In the genomic region with DNA sequence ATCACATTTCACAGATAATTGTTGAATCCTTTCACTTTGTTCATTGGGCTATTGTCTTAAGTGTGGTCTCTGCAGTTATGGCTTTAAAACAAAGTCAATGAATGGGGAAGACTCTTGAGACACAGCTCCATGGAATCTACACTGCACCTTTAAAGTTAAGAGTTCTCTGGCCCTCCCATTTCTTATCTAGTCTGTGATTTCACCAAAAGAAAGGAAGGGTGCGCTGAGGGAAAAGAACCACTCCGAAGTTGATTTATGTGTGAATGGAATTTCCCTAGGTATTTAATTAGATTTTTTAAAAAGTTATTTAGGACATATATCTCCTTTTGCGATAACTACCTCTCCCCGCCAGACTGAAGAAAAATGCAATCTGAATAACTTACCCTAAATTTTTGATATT, we compare ENCODE assay signal across 9 cellular contexts. TPM values are rescaled to one million over a fixed set of nuclear protein-coding genes. Genes with fewer than 3 reads are reported as not detected.
A peak's percentile ranks its signal among the peaks of the same experiment; 100 is the strongest.
DNase-seq lines count a peak whose midpoint lies in the region; ATAC-seq and TF ChIP-seq lines count a peak whose summit lies in the region.
"Had no signal": no experiment of that assay in that cellular context is flagged by ENCODE, and none has a peak within 500 bp of the region (broad histone marks: within the 10 kb centered on the region; RNA-seq: fewer than 3 reads in every experiment).

No MANE protein-coding gene starts in this region.

- ATAC-seq in HG02870 (IDR thresholded peaks at IDR 0.05; ENCODE audit: unreplicated experiment) (no peak), GM19023 (IDR thresholded peaks at IDR 0.05; ENCODE audit: unreplicated experiment) (no peak)
- ATAC-seq: naive thymus-derived CD4-positive, alpha-beta T cell had no signal

- no peak for TF ChIP-seq CTCF in HEK293 (tag by site-specific recombination; IDR thresholded peaks at IDR 0.05)
- TF ChIP-seq CTCF in astrocyte of the cerebellum (IDR thresholded peaks at IDR 0.05; ENCODE audit: low read depth, low read length, missing control alignments), result no peak

- no CpG with 5 or more reads among the region's 4 CpGs for WGBS in mesodermal cell (ENCODE audit: insufficient coverage in 2 of 2), 2 experiments

- no peaks in the 10 kb centered on the region for H3K27me3 ChIP-seq in ACC112 (ENCODE audit: insufficient read depth, low read length)

- H3K9me3 ChIP-seq in HEK293 (ENCODE audit: control insufficient read depth, insufficient read depth, low read depth, low read length) (no peaks in the 10 kb centered on the region), mesodermal cell (ENCODE audit: control insufficient read depth, low read length) (no peaks in the 10 kb centered on the region)

- intact Hi-C loops in posterior cingulate gyrus (cut with DNase I), result loop anchor here (10.0 kb wide), 1 partner anchor 93 kb away; no protein-coding TSS in a partner anchor

- in situ Hi-C loops in astrocyte of the cerebellum (cut with HindIII; ENCODE audit: low sequenced_read_pairs), result loop anchor here (25.0 kb wide), 1 partner anchor 415 kb away; no protein-coding TSS in a partner anchor

- no peak overlapping the region for H2AFZ ChIP-seq in ACC112 (ENCODE audit: low read length, unreplicated experiment)

- POLR2A ChIA-PET in HEK293 (lab: Yijun Ruan, JAX), result no interaction called here

- H3K79me2 ChIP-seq in ACC112 (ENCODE audit: control insufficient read depth, insufficient read depth, low read length, unreplicated experiment), result peaks cover 80% of the 10 kb centered on the region

- CTCF ChIA-PET in HEK293 (lab: Yijun Ruan, JAX), result interaction anchor here (0.5 to 0.9 kb wide), 2 partner anchors 93 to 269 kb away, joined by 3 read pairs; no protein-coding TSS in a partner anchor

- H3K4me1 ChIP-seq in ACC112 (ENCODE audit: control insufficient read depth, insufficient read depth, low read length, unreplicated experiment), result peaks cover 20% of the 10 kb centered on the region
- no peaks in the 10 kb centered on the region for H3K4me1 ChIP-seq in HEK293 (ENCODE audit: control insufficient read depth, insufficient read depth, low read length)
- peaks cover 21% of the 10 kb centered on the region for H3K4me1 ChIP-seq in mesodermal cell (ENCODE audit: control insufficient read depth, insufficient read depth, low read length, poor library complexity, severe bottlenecking)

- DNase-seq in astrocyte of the cerebellum (ENCODE audit: low read depth) (no peak), posterior cingulate gyrus (no peak), NCI-H748 treated with DMSO at 0.1 percent for 48 hours (lab: John Stamatoyannopoulos, UW) (no peak)
- DNase-seq: naive thymus-derived CD4-positive, alpha-beta T cell had no signal

- peak overlapping the region; percentile 96 for H3K4me3 ChIP-seq in ACC112 (ENCODE audit: low read depth, low read length)
- H3K4me3 ChIP-seq in HEK293 (ENCODE audit: low read depth, low read length), result no peak overlapping the region
- peak overlapping the region; percentile 97 for H3K4me3 ChIP-seq in astrocyte of the cerebellum (ENCODE audit: low read depth, low read length)
- H3K4me3 ChIP-seq in mesodermal cell (ENCODE audit: extremely low read depth, insufficient read depth, low read length, poor library complexity, severe bottlenecking), result peak overlapping the region; percentile 99

- H3K36me3 ChIP-seq in ACC112 (ENCODE audit: insufficient read depth, low read length), result no peaks in the 10 kb centered on the region
- no peaks in the 10 kb centered on the region for H3K36me3 ChIP-seq in HEK293 (ENCODE audit: control insufficient read depth in 2 of 2, insufficient read depth in 1 of 2, low read length in 2 of 2)
- H3K36me3 ChIP-seq in mesodermal cell (ENCODE audit: control insufficient read depth, insufficient read depth, low read length), result peaks cover 54% of the 10 kb centered on the region

- H3K27ac ChIP-seq in ACC112 (ENCODE audit: low read depth, low read length) (no peak overlapping the region), HEK293 (ENCODE audit: extremely low read depth, low read depth, low read length) (no peak overlapping the region), mesodermal cell (ENCODE audit: low read depth, low read length, severe bottlenecking) (no peak overlapping the region)

TF ChIP-seq in HEK293, 187 proteins besides CTCF, POLR2A, EP300 and RAD21:
- TF ChIP-seq ZNF280C (tag by site-specific recombination; IDR thresholded peaks at IDR 0.05) (no peak), PRDM1 (tag by site-specific recombination; IDR thresholded peaks at IDR 0.05) (peak; percentile 45; the same call in 1 of the 2 replicates), SP2 (tag by site-specific recombination; IDR thresholded peaks at IDR 0.05) (no peak), PRDM10 (tag by site-specific recombination; IDR thresholded peaks at IDR 0.05) (0 out of 2 replicates have a peak, but pooled peaks have one; percentile 20), BCL11B (tag by site-specific recombination; IDR thresholded peaks at IDR 0.05; ENCODE audit: low read depth) (no peak), ZNF274 (IDR thresholded peaks at IDR 0.05; ENCODE audit: low read length) (no peak), ZNF274 (tag by site-specific recombination; IDR thresholded peaks at IDR 0.05; ENCODE audit: borderline replicate concordance) (no peak), ZNF701 (tag by site-specific recombination; IDR thresholded peaks at IDR 0.05) (no peak), SETDB1 (IDR thresholded peaks at IDR 0.05; ENCODE audit: insufficient read length, low read length) (no peak)

RNA-seq across cellular contexts. Expression of gene SEPTIN11, which starts 2.5 kb away (rescaled TPM):
- polyA plus RNA-seq in mesodermal cell (2013, experiment 1 of 2), result 294 TPM
- 302 TPM for polyA plus RNA-seq in mesodermal cell (2013, experiment 2 of 2)

RNA-seq across cellular contexts. Expression of gene SOWAHB, which starts 54.1 kb away (rescaled TPM):
- 0.41 TPM for polyA plus RNA-seq in mesodermal cell (2013, experiment 1 of 2)
- polyA plus RNA-seq in mesodermal cell (2013, experiment 2 of 2), result 0.35 TPM
